Comparison of ENCODE assay signal across 8 cellular contexts in the genomic region with DNA sequence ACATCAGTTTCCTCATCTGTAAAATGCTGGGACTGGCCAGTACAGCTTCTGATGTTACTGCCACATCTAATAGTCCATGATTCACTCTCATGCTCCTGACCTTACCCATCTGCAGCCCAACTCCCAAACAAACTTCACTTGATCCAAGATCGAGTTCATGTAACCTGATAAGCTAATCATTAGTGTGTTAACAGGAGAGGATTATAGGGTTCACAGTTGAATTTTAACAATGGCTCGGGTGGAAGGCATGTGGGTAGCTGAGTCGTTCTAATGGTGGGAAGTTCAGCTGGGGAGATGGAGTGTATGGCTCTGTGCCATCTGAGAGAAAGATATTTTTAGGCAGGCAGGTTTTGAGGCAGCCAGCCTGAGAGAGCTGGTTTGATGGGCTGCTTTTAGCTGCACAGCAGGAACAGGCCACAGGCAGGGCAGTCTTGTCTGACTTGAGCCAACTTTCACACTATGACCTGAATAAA. TPM values are rescaled to one million over a fixed set of nuclear protein-coding genes. Genes with fewer than 3 reads are reported as not detected.
A peak's percentile ranks its signal among the peaks of the same experiment; 100 is the strongest.
DNase-seq lines count a peak whose midpoint lies in the region; ATAC-seq and TF ChIP-seq lines count a peak whose summit lies in the region.

No MANE protein-coding gene starts in this region.

- H3K27me3 Mint-ChIP-seq in glutamatergic neuron (ENCODE audit: unreplicated experiment), result no peaks in the 10 kb centered on the region

- H3K9me3 ChIP-seq in ascending aorta, result no peaks in the 10 kb centered on the region

- H3K36me3 Mint-ChIP-seq in glutamatergic neuron (ENCODE audit: unreplicated experiment), result no peaks in the 10 kb centered on the region

- no peaks in the 10 kb centered on the region for H3K36me3 ChIP-seq in ascending aorta

- H3K27me3 ChIP-seq in ascending aorta, result no peaks in the 10 kb centered on the region

- TF ChIP-seq CTCF in ascending aorta (IDR thresholded peaks at IDR 0.05) (no peak), glutamatergic neuron (IDR thresholded peaks at IDR 0.05; ENCODE audit: partially characterized antibody, unreplicated experiment) (no peak)

- H3K4me1 Mint-ChIP-seq in glutamatergic neuron (ENCODE audit: low read depth, unreplicated experiment), result peaks cover 11% of the 10 kb centered on the region

- H3K9me3 Mint-ChIP-seq in glutamatergic neuron (ENCODE audit: unreplicated experiment), result no peaks in the 10 kb centered on the region

- no peak overlapping the region for H3K27ac Mint-ChIP-seq in glutamatergic neuron (ENCODE audit: unreplicated experiment)

- H3K4me3 Mint-ChIP-seq in glutamatergic neuron (ENCODE audit: unreplicated experiment), result no peak overlapping the region

- H3K27ac ChIP-seq in ascending aorta, result peak overlapping the region; percentile 71 to 78

- intact Hi-C loops in ascending aorta (cut with DNase I), result no loop called here

- peaks cover 0 to 26% of the 10 kb centered on the region in 2 donors for H3K4me1 ChIP-seq in ascending aorta

- peak; percentile 17 for ATAC-seq in HG03039 (IDR thresholded peaks at IDR 0.05; ENCODE audit: unreplicated experiment)
- ATAC-seq in GM18861 (IDR thresholded peaks at IDR 0.05; ENCODE audit: unreplicated experiment), result no peak
- no peak for ATAC-seq in HG03571 (IDR thresholded peaks at IDR 0.05; ENCODE audit: unreplicated experiment)

- H3K4me3 ChIP-seq in ascending aorta, result no peak overlapping the region

- DNase-seq in GM03348 (ENCODE audit: low spot score), result peak; percentile 15
- no peak for DNase-seq in ascending aorta (ENCODE audit: low spot score in 2 of 2)
- DNase-seq in medulla oblongata (ENCODE audit: extremely low spot score), result peak; percentile 23
- DNase-seq in DMS153 treated with DMSO at 0.1 percent for 48 hours (lab: John Stamatoyannopoulos, UW; ENCODE audit: unreplicated experiment), result no peak
- no peak for DNase-seq in glutamatergic neuron

RNA-seq across cellular contexts. Expression of a gene that starts 17.6 kb away (rescaled TPM):
- total RNA-seq in ascending aorta, result 99.3 TPM
- 51.4 TPM for total RNA-seq in glutamatergic neuron (ENCODE audit: unreplicated experiment)

Comparison
In these comparisons a context has a peak if more than half of its experiments do, and no peak if none do; other contexts are left out.
1. DNase-seq: peak in GM03348 (single experiment) and medulla oblongata (single experiment); none in ascending aorta (0 of 2), DMS153 treated with DMSO at 0.1 percent for 48 hours (single experiment) and glutamatergic neuron (single experiment).